15 cellular contexts compared by ENCODE assay signal in genomic region chr2:9668686-9669338, GRCh38. TPM values are rescaled to one million over a fixed set of nuclear protein-coding genes. Genes with fewer than 3 reads are reported as not detected.
DNase-seq lines count a peak whose midpoint lies in the region; ATAC-seq and TF ChIP-seq lines count a peak whose summit lies in the region.
"Had no signal": no experiment of that assay in that cellular context is flagged by ENCODE, and none has a peak within 500 bp of the region (broad histone marks: within the 10 kb centered on the region; RNA-seq: fewer than 3 reads in every experiment).

No MANE protein-coding gene starts in this region.

- DNase-seq in NCI-H146 (lab: John Stamatoyannopoulos, UW), result peak; percentile 13
- no peak for DNase-seq in NCI-H146 treated with DMSO at 0.1 percent for 48 hours (lab: John Stamatoyannopoulos, UW; ENCODE audit: unreplicated experiment)
- DNase-seq in NCI-H2107 (lab: John Stamatoyannopoulos, UW), result peak; percentile 76
- DNase-seq in sciatic nerve (ENCODE audit: low spot score), result no peak
- DNase-seq in stimulated activated effector memory CD8-positive, alpha-beta T cell treated with anti-CD3 and anti-CD28 coated beads, Interleukin-12 subunit alpha, Interleukin-12 subunit beta, amount 100 ng/mL, for 72 hours (ENCODE audit: low spot score in 2 of 2), result no peak
- DNase-seq: activated CD4-positive, alpha-beta T cell treated with anti-CD3 and anti-CD28 coated beads for 48 hours; activated T-cell treated with anti-CD3 and anti-CD28 coated beads, Interleukin-2, amount 50 U/mL, for 24 hours; occipital lobe; stimulated activated CD4-positive, alpha-beta T cell treated with anti-CD3 and anti-CD28 coated beads, Interleukin-12 subunit alpha, Interleukin-12 subunit beta, amount 100 ng/mL, for 4 hours; T-helper 1 cell had no signal

- peak overlapping the region; percentile 74 for H3K27ac ChIP-seq in VCaP
- H3K27ac ChIP-seq: suprapubic skin had no signal

- intact Hi-C loops in sciatic nerve (cut with DNase I), result no loop called here

- H3K36me3 Mint-ChIP-seq in stimulated activated effector memory CD8-positive, alpha-beta T cell treated with anti-CD3 and anti-CD28 coated beads, Interleukin-12 subunit alpha, Interleukin-12 subunit beta, amount 100 ng/mL, for 72 hours, result no peaks in the 10 kb centered on the region

- TF ChIP-seq CTCF in VCaP (conservative IDR thresholded peaks at IDR 0.05), result no peak

- H3K4me3 Mint-ChIP-seq in stimulated activated effector memory CD8-positive, alpha-beta T cell treated with anti-CD3 and anti-CD28 coated beads, Interleukin-12 subunit alpha, Interleukin-12 subunit beta, amount 100 ng/mL, for 72 hours, result no peak overlapping the region
- H3K4me3 Mint-ChIP-seq: activated T-cell treated with anti-CD3 and anti-CD28 coated beads, Interleukin-2, amount 50 U/mL, for 24 hours; dendritic cell treated with granulocyte-macrophage colony-stimulating factor and Interleukin-4, amounts not matched to agents 40 ng/mL and 50 ng/mL, for 4 days had no signal

- H3K27ac Mint-ChIP-seq in stimulated activated effector memory CD8-positive, alpha-beta T cell treated with anti-CD3 and anti-CD28 coated beads, Interleukin-12 subunit alpha, Interleukin-12 subunit beta, amount 100 ng/mL, for 72 hours, result no peak overlapping the region
- H3K27ac Mint-ChIP-seq: activated T-cell treated with anti-CD3 and anti-CD28 coated beads, Interleukin-2, amount 50 U/mL, for 24 hours; dendritic cell treated with granulocyte-macrophage colony-stimulating factor and Interleukin-4, amounts not matched to agents 40 ng/mL and 50 ng/mL, for 4 days had no signal

- peaks cover 16% of the 10 kb centered on the region for H3K4me1 Mint-ChIP-seq in stimulated activated effector memory CD8-positive, alpha-beta T cell treated with anti-CD3 and anti-CD28 coated beads, Interleukin-12 subunit alpha, Interleukin-12 subunit beta, amount 100 ng/mL, for 72 hours

- H3K9me3 Mint-ChIP-seq in stimulated activated effector memory CD8-positive, alpha-beta T cell treated with anti-CD3 and anti-CD28 coated beads, Interleukin-12 subunit alpha, Interleukin-12 subunit beta, amount 100 ng/mL, for 72 hours, result no peaks in the 10 kb centered on the region
- H3K9me3 Mint-ChIP-seq: activated T-cell treated with anti-CD3 and anti-CD28 coated beads, Interleukin-2, amount 50 U/mL, for 24 hours; dendritic cell treated with granulocyte-macrophage colony-stimulating factor and Interleukin-4, amounts not matched to agents 40 ng/mL and 50 ng/mL, for 4 days had no signal

- ATAC-seq in sciatic nerve (peak; percentile 62), GM19035 (IDR thresholded peaks at IDR 0.05; ENCODE audit: unreplicated experiment) (no peak), HG02973 (IDR thresholded peaks at IDR 0.05; ENCODE audit: unreplicated experiment) (no peak)
- no peak for ATAC-seq in stimulated activated effector memory CD8-positive, alpha-beta T cell treated with anti-CD3 and anti-CD28 coated beads, Interleukin-12 subunit alpha, Interleukin-12 subunit beta, amount 100 ng/mL, for 72 hours

RNA-seq across cellular contexts. Expression of gene YWHAQ, which starts 38.0 kb away (rescaled TPM):
- total RNA-seq in sciatic nerve, result 209 TPM

Comparison
In these comparisons a context has a peak if more than half of its experiments do, and no peak if none do; other contexts are left out.
1. DNase-seq: peak in NCI-H146 (single experiment) and NCI-H2107 (single experiment); none in NCI-H146 treated with DMSO at 0.1 percent for 48 hours (single experiment), sciatic nerve (single experiment) and stimulated activated effector memory CD8-positive, alpha-beta T cell treated with anti-CD3 and anti-CD28 coated beads, Interleukin-12 subunit alpha, Interleukin-12 subunit beta, amount 100 ng/mL, for 72 hours (0 of 2).